ENCODE assay signal across 17 cellular contexts in genomic region chr3:111666041-111666735, GRCh38. TPM values are rescaled to one million over a fixed set of nuclear protein-coding genes. Genes with fewer than 3 reads are reported as not detected.
DNase-seq lines count a peak whose midpoint lies in the region; ATAC-seq, FAIRE-seq and TF ChIP-seq lines count a peak whose summit lies in the region.
"Had no signal": no experiment of that assay in that cellular context is flagged by ENCODE, and none has a peak within 500 bp of the region (broad histone marks: within the 10 kb centered on the region; RNA-seq: fewer than 3 reads in every experiment).

No MANE protein-coding gene starts in this region.

- peaks cover 45% of the 10 kb centered on the region for H3K4me1 Mint-ChIP-seq in T-helper 2 cell treated with Interferon-gamma antibody and Interleukin-4, amounts not matched to agents 5 μg/mL and 100 μg/mL, for 36 hours (ENCODE audit: low read depth)
- peaks cover 41% of the 10 kb centered on the region for H3K4me1 Mint-ChIP-seq in activated T-helper 2 cell treated with anti-CD3 and anti-CD28 coated beads, Interferon-gamma antibody, Interleukin-2, Interleukin-4, amounts not matched to agents 10 μg/mL and 5 μg/mL and 100 μg/mL, durations not matched to agents 14 hours and 24 hours and 36 hours (ENCODE audit: low read depth)
- H3K4me1 Mint-ChIP-seq in naive thymus-derived CD8-positive, alpha-beta T cell: peaks cover 16 to 51% (median 41%) of the 10 kb centered on the region in 4 donors

- no peak overlapping the region for H3K4me3 Mint-ChIP-seq in T-helper 2 cell treated with Interferon-gamma antibody and Interleukin-4, amounts not matched to agents 5 μg/mL and 100 μg/mL, for 36 hours
- H3K4me3 Mint-ChIP-seq in activated T-helper 2 cell treated with anti-CD3 and anti-CD28 coated beads, Interferon-gamma antibody, Interleukin-2, Interleukin-4, amounts not matched to agents 10 μg/mL and 5 μg/mL and 100 μg/mL, durations not matched to agents 14 hours and 24 hours and 36 hours (ENCODE audit: low read depth): no peak overlapping the region
- H3K4me3 Mint-ChIP-seq in naive thymus-derived CD8-positive, alpha-beta T cell: peak overlapping the region in 7 of 10 donors; percentile 11 to 64 (median 21)
- H3K4me3 Mint-ChIP-seq: brain had no signal

- DNase-seq in T-helper 2 cell treated with Interferon-gamma antibody and Interleukin-4, amounts not matched to agents 5 μg/mL and 100 μg/mL, for 36 hours (ENCODE audit: low spot score): no peak
- DNase-seq in T-helper 2 cell (no peak), H54 (ENCODE audit: insufficient read length, low spot score) (no peak), NCI-H748 (lab: John Stamatoyannopoulos, UW; ENCODE audit: unreplicated experiment) (no peak)
- DNase-seq in activated T-helper 2 cell treated with anti-CD3 and anti-CD28 coated beads, Interferon-gamma antibody, Interleukin-2, Interleukin-4, amounts not matched to agents 10 μg/mL and 5 μg/mL and 100 μg/mL, durations not matched to agents 14 hours and 24 hours and 36 hours (ENCODE audit: low spot score): no peak
- DNase-seq in naive thymus-derived CD8-positive, alpha-beta T cell: no peak
- DNase-seq: activated T-cell treated with anti-CD3 and anti-CD28 coated beads for 4 hours; H7; lower lobe of right lung; NCI-H1694 treated with DMSO at 0.1 percent for 48 hours; NCI-H774; Right ventricle myocardium superior; stimulated activated CD4-positive, alpha-beta T cell treated with anti-CD3 and anti-CD28 coated beads, Interleukin-4, amount 100 ng/mL, for 4 hours had no signal

- intact Hi-C loops in activated T-helper 2 cell treated with anti-CD3 and anti-CD28 coated beads, Interferon-gamma antibody, Interleukin-2, Interleukin-4, amounts not matched to agents 10 μg/mL and 5 μg/mL and 100 μg/mL, durations not matched to agents 14 hours and 24 hours and 36 hours (cut with micrococcal nuclease): loop anchor here (2.0 to 10.0 kb wide), 4 partner anchors 36 to 851 kb away; no protein-coding TSS in a partner anchor

- no peak for ATAC-seq in naive thymus-derived CD8-positive, alpha-beta T cell
- ATAC-seq in HG02623 (IDR thresholded peaks at IDR 0.05; ENCODE audit: unreplicated experiment): no peak
- no peak for ATAC-seq in HG03039 (IDR thresholded peaks at IDR 0.05; ENCODE audit: unreplicated experiment)
- ATAC-seq: lower lobe of right lung had no signal

- H3K36me3 Mint-ChIP-seq in T-helper 2 cell treated with Interferon-gamma antibody and Interleukin-4, amounts not matched to agents 5 μg/mL and 100 μg/mL, for 36 hours (ENCODE audit: low read depth): peaks cover 68% of the 10 kb centered on the region
- H3K36me3 Mint-ChIP-seq in activated T-helper 2 cell treated with anti-CD3 and anti-CD28 coated beads, Interferon-gamma antibody, Interleukin-2, Interleukin-4, amounts not matched to agents 10 μg/mL and 5 μg/mL and 100 μg/mL, durations not matched to agents 14 hours and 24 hours and 36 hours (ENCODE audit: low read depth): peaks cover 67% of the 10 kb centered on the region
- H3K36me3 Mint-ChIP-seq in naive thymus-derived CD8-positive, alpha-beta T cell: peaks cover 23 to 40% (median 35%) of the 10 kb centered on the region in 3 donors
- H3K36me3 Mint-ChIP-seq: brain had no signal

- FAIRE-seq in H54 (lab: Jason Lieb, UNC): peak; percentile 33
- FAIRE-seq: A549 had no signal

- POLR2A ChIA-PET in naive thymus-derived CD8-positive, alpha-beta T cell (lab: Charles Lee): interaction anchor here (0.6 to 1.3 kb wide), 3 partner anchors 9 to 312 kb away, joined by 3 read pairs; partner anchors contain the start of gene ABHD10

- peaks cover 45% of the 10 kb centered on the region for H3K9me3 Mint-ChIP-seq in T-helper 2 cell treated with Interferon-gamma antibody and Interleukin-4, amounts not matched to agents 5 μg/mL and 100 μg/mL, for 36 hours
- H3K9me3 Mint-ChIP-seq in activated T-helper 2 cell treated with anti-CD3 and anti-CD28 coated beads, Interferon-gamma antibody, Interleukin-2, Interleukin-4, amounts not matched to agents 10 μg/mL and 5 μg/mL and 100 μg/mL, durations not matched to agents 14 hours and 24 hours and 36 hours: peaks cover 29% of the 10 kb centered on the region
- peaks cover 0 to 31% (median 15%) of the 10 kb centered on the region in 9 donors for H3K9me3 Mint-ChIP-seq in naive thymus-derived CD8-positive, alpha-beta T cell

- TF ChIP-seq POLR2A in H54 (IDR thresholded peaks at IDR 0.05; ENCODE audit: low read depth, low read length): no peak

- H3K27ac Mint-ChIP-seq in T-helper 2 cell treated with Interferon-gamma antibody and Interleukin-4, amounts not matched to agents 5 μg/mL and 100 μg/mL, for 36 hours: peak overlapping the region; percentile 64
- H3K27ac Mint-ChIP-seq in activated T-helper 2 cell treated with anti-CD3 and anti-CD28 coated beads, Interferon-gamma antibody, Interleukin-2, Interleukin-4, amounts not matched to agents 10 μg/mL and 5 μg/mL and 100 μg/mL, durations not matched to agents 14 hours and 24 hours and 36 hours: peak overlapping the region; percentile 58
- peak overlapping the region in 9 of 10 donors; percentile 78 to 95 (median 90) for H3K27ac Mint-ChIP-seq in naive thymus-derived CD8-positive, alpha-beta T cell
- H3K27ac Mint-ChIP-seq: brain had no signal

- no peaks in the 10 kb centered on the region for H3K27me3 Mint-ChIP-seq in T-helper 2 cell treated with Interferon-gamma antibody and Interleukin-4, amounts not matched to agents 5 μg/mL and 100 μg/mL, for 36 hours (ENCODE audit: low read depth)
- no peaks in the 10 kb centered on the region for H3K27me3 Mint-ChIP-seq in activated T-helper 2 cell treated with anti-CD3 and anti-CD28 coated beads, Interferon-gamma antibody, Interleukin-2, Interleukin-4, amounts not matched to agents 10 μg/mL and 5 μg/mL and 100 μg/mL, durations not matched to agents 14 hours and 24 hours and 36 hours (ENCODE audit: low read depth)
- H3K27me3 Mint-ChIP-seq in naive thymus-derived CD8-positive, alpha-beta T cell: no peaks in the 10 kb centered on the region

RNA-seq across cellular contexts. Expression of gene PLCXD2, which starts 8.3 kb away (rescaled TPM):
- 6.3 and 6.4 TPM in 2 replicates for total RNA-seq in activated T-helper 2 cell treated with anti-CD3 and anti-CD28 coated beads, Interferon-gamma antibody, Interleukin-2, Interleukin-4, amounts not matched to agents 10 μg/mL and 5 μg/mL and 100 μg/mL, durations not matched to agents 14 hours and 24 hours and 36 hours
- 10 to 100 TPM; 11.6 to 12.3 TPM for total RNA-seq in naive thymus-derived CD8-positive, alpha-beta T cell
- polyA plus RNA-seq in naive thymus-derived CD8-positive, alpha-beta T cell: 1 to 10 TPM; 2.3 to 2.5 (median 2.4) TPM

Comparison
In these comparisons a context has a peak if more than half of its experiments do, and no peak if none do; other contexts are left out.
1. H3K4me3 Mint-ChIP-seq: peak in naive thymus-derived CD8-positive, alpha-beta T cell (7 of 10); none in T-helper 2 cell treated with Interferon-gamma antibody and Interleukin-4, amounts not matched to agents 5 μg/mL and 100 μg/mL, for 36 hours (single experiment) and activated T-helper 2 cell treated with anti-CD3 and anti-CD28 coated beads, Interferon-gamma antibody, Interleukin-2, Interleukin-4, amounts not matched to agents 10 μg/mL and 5 μg/mL and 100 μg/mL, durations not matched to agents 14 hours and 24 hours and 36 hours (single experiment).
2. Peak in every context shown above with its lines, with median percentiles within 50 percentile points of each other: H3K27ac Mint-ChIP-seq.